ENCODE assay signal across 15 cellular contexts in the genomic region with DNA sequence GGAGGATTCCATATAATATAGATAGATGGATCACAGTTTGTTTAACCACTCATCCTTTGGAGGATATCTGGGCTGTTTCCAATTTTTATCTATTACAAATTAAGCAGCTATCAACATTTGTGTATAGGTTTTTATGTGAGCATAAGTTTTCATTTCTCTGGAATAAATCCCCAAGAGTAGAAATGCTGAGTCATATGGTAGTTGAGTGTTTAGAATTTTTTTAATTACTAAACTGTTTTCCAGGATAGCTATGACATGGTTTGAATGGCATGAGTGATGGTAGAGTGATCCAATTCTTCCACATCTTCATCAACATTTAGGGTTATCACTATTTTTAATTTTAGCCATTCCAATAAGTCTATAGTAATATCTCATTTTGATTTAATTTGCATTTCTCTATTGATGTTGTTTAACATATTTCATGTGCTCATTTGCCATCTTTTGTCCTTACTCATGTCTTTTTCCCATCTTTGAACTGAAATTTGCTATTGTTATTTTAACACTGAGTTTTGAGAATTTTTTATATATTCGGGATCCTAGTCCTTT. TPM values are rescaled to one million over a fixed set of nuclear protein-coding genes. Genes with fewer than 3 reads are reported as not detected.
"Had no signal": no experiment of that assay in that cellular context is flagged by ENCODE, and none has a peak within 500 bp of the region (broad histone marks: within the 10 kb centered on the region; RNA-seq: fewer than 3 reads in every experiment).

No MANE protein-coding gene starts in this region.

- H3K27ac ChIP-seq: breast epithelium, right atrium auricular region, thyroid gland, uterus, WERI-Rb-1 had no signal

- H3K27ac Mint-ChIP-seq: activated CD4-positive, alpha-beta memory T cell treated with anti-CD3 and anti-CD28 coated beads, Interleukin-2, amount 10 ng/mL, durations not matched to agents 7 days and 5 days; activated CD4-positive, alpha-beta T cell treated with anti-CD3 and anti-CD28 coated beads for 36 hours; activated naive CD8-positive, alpha-beta T cell treated with anti-CD3 and anti-CD28 coated beads for 36 hours; activated T-cell treated with anti-CD3 and anti-CD28 coated beads, Interleukin-2, amount 50 U/mL, for 72 hours; naive B cell had no signal

- H3K36me3 Mint-ChIP-seq: activated naive CD8-positive, alpha-beta T cell treated with anti-CD3 and anti-CD28 coated beads for 36 hours; naive B cell had no signal

- H3K4me2 ChIP-seq: smooth muscle cell had no signal

- DNase-seq: activated CD4-positive, alpha-beta memory T cell treated with anti-CD3 and anti-CD28 coated beads, Interleukin-2, amount 10 ng/mL, durations not matched to agents 7 days and 5 days; activated CD4-positive, alpha-beta T cell treated with anti-CD3 and anti-CD28 coated beads for 36 hours; activated gamma-delta T cell treated with Interleukin-2 at 50 U/mL for 16 hours; activated naive CD8-positive, alpha-beta T cell treated with anti-CD3 and anti-CD28 coated beads for 36 hours; activated T-cell treated with anti-CD3 and anti-CD28 coated beads, Interleukin-2, amount 50 U/mL, for 72 hours; naive B cell; T1000; thyroid gland; uterus; WERI-Rb-1 had no signal

- H3K4me3 Mint-ChIP-seq: activated CD4-positive, alpha-beta memory T cell treated with anti-CD3 and anti-CD28 coated beads, Interleukin-2, amount 10 ng/mL, durations not matched to agents 7 days and 5 days; activated CD4-positive, alpha-beta T cell treated with anti-CD3 and anti-CD28 coated beads for 36 hours; activated naive CD8-positive, alpha-beta T cell treated with anti-CD3 and anti-CD28 coated beads for 36 hours; activated T-cell treated with anti-CD3 and anti-CD28 coated beads, Interleukin-2, amount 50 U/mL, for 72 hours; naive B cell had no signal

- H3K4me3 ChIP-seq: breast epithelium, right atrium auricular region, smooth muscle cell, thyroid gland, uterus had no signal

- H3K4me1 ChIP-seq: breast epithelium, uterus had no signal

- ATAC-seq: activated CD4-positive, alpha-beta T cell treated with anti-CD3 and anti-CD28 coated beads for 36 hours; activated T-cell treated with anti-CD3 and anti-CD28 coated beads, Interleukin-2, amount 50 U/mL, for 72 hours had no signal

- FAIRE-seq: colon had no signal

- H3K27me3 ChIP-seq: breast epithelium, right atrium auricular region, thyroid gland, uterus had no signal

- H3K9me3 Mint-ChIP-seq: activated naive CD8-positive, alpha-beta T cell treated with anti-CD3 and anti-CD28 coated beads for 36 hours; activated T-cell treated with anti-CD3 and anti-CD28 coated beads, Interleukin-2, amount 50 U/mL, for 72 hours had no signal

- H3K36me3 ChIP-seq: breast epithelium, right atrium auricular region, thyroid gland, uterus, WERI-Rb-1 had no signal

- H3K4me1 Mint-ChIP-seq: activated naive CD8-positive, alpha-beta T cell treated with anti-CD3 and anti-CD28 coated beads for 36 hours; naive B cell had no signal

- H3K9me3 ChIP-seq: breast epithelium, right atrium auricular region, thyroid gland, uterus had no signal

RNA-seq across cellular contexts. Expression of a gene that starts 31.4 kb away (rescaled TPM):
- total RNA-seq: activated CD4-positive, alpha-beta memory T cell treated with anti-CD3 and anti-CD28 coated beads, Interleukin-2, amount 10 ng/mL, durations not matched to agents 7 days and 5 days; activated CD4-positive, alpha-beta T cell treated with anti-CD3 and anti-CD28 coated beads for 36 hours; activated naive CD8-positive, alpha-beta T cell treated with anti-CD3 and anti-CD28 coated beads for 36 hours; activated T-cell treated with anti-CD3 and anti-CD28 coated beads, Interleukin-2, amount 50 U/mL, for 72 hours; lung microvascular endothelial cell had no signal
